ENCODE assay signal across 8 cellular contexts in genomic region chr6:27824248-27825024, GRCh38.
A peak's percentile ranks its signal among the peaks of the same experiment; 100 is the strongest.
DNase-seq lines count a peak whose midpoint lies in the region; ATAC-seq lines count a peak whose summit lies in the region.
"Not testable (repeated sequence)": the region's sequence is repeated elsewhere in the genome, so short reads cannot be mapped to it uniquely, and the experiment has no call there.

No MANE protein-coding gene starts in this region.

- DNase-seq in GM03348 (ENCODE audit: low spot score) (peak; percentile 41), HT-29 (ENCODE audit: low spot score) (peak; percentile 56), OCI-M1 (lab: John Stamatoyannopoulos, UW) (peak; percentile 92), superior temporal gyrus (ENCODE audit: extremely low spot score) (peak; percentile 41)
- DNase-seq in activated T-cell treated with anti-CD3 and anti-CD28 coated beads, Interleukin-2, amount 50 U/mL, for 24 hours = peak; percentile 57

- H3K4me1 ChIP-seq in mucosa of rectum (ENCODE audit: control insufficient read depth in 2 of 2, insufficient read depth in 2 of 2, low read length in 2 of 2) = not testable (repeated sequence)

- H3K9me3 Mint-ChIP-seq in activated T-cell treated with anti-CD3 and anti-CD28 coated beads, Interleukin-2, amount 50 U/mL, for 24 hours = not testable (repeated sequence)

- peak overlapping the region; percentile 77 to 99 for H3K9ac ChIP-seq in mucosa of rectum (ENCODE audit: low read depth in 1 of 2, low read length in 2 of 2)

- ATAC-seq in GM21825 (IDR thresholded peaks at IDR 0.05; ENCODE audit: unreplicated experiment) = peak; percentile 38
- ATAC-seq in esophagus mucosa = peak; percentile 83

- H3K36me3 Mint-ChIP-seq in activated T-cell treated with anti-CD3 and anti-CD28 coated beads, Interleukin-2, amount 50 U/mL, for 24 hours (ENCODE audit: low read depth) = peaks cover 11% of the 10 kb centered on the region

- H3K27me3 Mint-ChIP-seq in activated T-cell treated with anti-CD3 and anti-CD28 coated beads, Interleukin-2, amount 50 U/mL, for 24 hours = not testable (repeated sequence)

- H3K4me3 Mint-ChIP-seq in activated T-cell treated with anti-CD3 and anti-CD28 coated beads, Interleukin-2, amount 50 U/mL, for 24 hours = peak overlapping the region; percentile 91

- not testable (repeated sequence) for H3K27me3 ChIP-seq in mucosa of rectum (ENCODE audit: control insufficient read depth in 2 of 2, insufficient read depth in 2 of 2, low read length in 2 of 2)

- peaks cover 35% of the 10 kb centered on the region for H3K4me1 Mint-ChIP-seq in activated T-cell treated with anti-CD3 and anti-CD28 coated beads, Interleukin-2, amount 50 U/mL, for 24 hours (ENCODE audit: low read depth)

- H3K36me3 ChIP-seq in mucosa of rectum (ENCODE audit: control insufficient read depth in 2 of 2, insufficient read depth in 2 of 2, low read length in 2 of 2) = not testable (repeated sequence)

- not testable (repeated sequence) for H3K9me3 ChIP-seq in mucosa of rectum (ENCODE audit: control insufficient read depth in 2 of 2, low read length in 2 of 2)

- H3K27ac ChIP-seq in mucosa of rectum (ENCODE audit: low read depth in 2 of 2, low read length in 2 of 2) = peak overlapping the region; percentile 86 to 95

- peak overlapping the region; percentile 99 for H3K27ac Mint-ChIP-seq in activated T-cell treated with anti-CD3 and anti-CD28 coated beads, Interleukin-2, amount 50 U/mL, for 24 hours

- H3K4me3 ChIP-seq in mucosa of rectum (ENCODE audit: low read length in 2 of 2) = peak overlapping the region; percentile 75 to 86

Comparison
In these comparisons a context has a peak if more than half of its experiments do, and no peak if none do; other contexts are left out.
1. Peak in every context shown above with its lines: DNase-seq, ATAC-seq, H3K4me3 ChIP-seq and H3K27ac ChIP-seq.
2. DNase-seq: peak in every context shown above with its lines; median percentile 92 in OCI-M1; 57 in activated T-cell treated with anti-CD3 and anti-CD28 coated beads, Interleukin-2, amount 50 U/mL, for 24 hours; 56 in HT-29; 41 in GM03348; 41 in superior temporal gyrus.